Comparison of ENCODE assay signal across 9 cellular contexts in genomic region chrY:8495243-8495642, GRCh38.
"Had no signal": no experiment of that assay in that cellular context is flagged by ENCODE, and none has a peak within 500 bp of the region (broad histone marks: within the 10 kb centered on the region; RNA-seq: fewer than 3 reads in every experiment).

No MANE protein-coding gene starts in this region.

- H3K9me3 ChIP-seq: HAP-1 had no signal

- H3K27ac ChIP-seq: GM23248 had no signal

- H3K4me2 ChIP-seq: GM23338 had no signal

- ATAC-seq: GM23338, HCT116 had no signal

- DNase-seq: GM23248, GOT3, H7, H9, HCEC 1CT, HFFc6 had no signal

- H2AFZ ChIP-seq: GM23248, GM23338 had no signal

- H3K36me3 ChIP-seq: HAP-1 had no signal

- H3K4me1 ChIP-seq: HAP-1 had no signal

- H3K4me3 ChIP-seq: GM23248, GM23338, HAP-1 had no signal

- H3K9ac ChIP-seq: GM23248 had no signal
